In genomic region chr11:18768472-18768901, GRCh38 we compare ENCODE assay signal across 10 cellular contexts. TPM values are rescaled to one million over a fixed set of nuclear protein-coding genes. Genes with fewer than 3 reads are reported as not detected.
DNase-seq lines count a peak whose midpoint lies in the region; ATAC-seq and TF ChIP-seq lines count a peak whose summit lies in the region.
"Had no signal": no experiment of that assay in that cellular context is flagged by ENCODE, and none has a peak within 500 bp of the region (broad histone marks: within the 10 kb centered on the region; RNA-seq: fewer than 3 reads in every experiment).

No MANE protein-coding gene starts in this region.

- no peak overlapping the region for H3K4me2 ChIP-seq in IMR-90 (ENCODE audit: low read depth, low read length)

- no peaks in the 10 kb centered on the region for H3K9me3 ChIP-seq in IMR-90 (ENCODE audit: control insufficient read depth, insufficient read depth, low read length)
- H3K9me3 ChIP-seq: SJSA1 had no signal

- H3K9ac ChIP-seq in IMR-90 (ENCODE audit: low read depth, low read length): no peak overlapping the region

- no peak overlapping the region for H2BK120ac ChIP-seq in IMR-90 (ENCODE audit: low read depth, low read length)

- H3K79me1 ChIP-seq in IMR-90 (ENCODE audit: low read depth in 1 of 2, low read length in 2 of 2): no peaks in the 10 kb centered on the region

- DNase-seq in NCI-H2029 (lab: John Stamatoyannopoulos, UW) (peak; percentile 17), NCI-H2029 treated with DMSO at 0.1 percent for 48 hours (lab: John Stamatoyannopoulos, UW) (no peak), IMR-90 (no peak), myocyte (ENCODE audit: low read depth) (peak; percentile 20), SW480 (ENCODE audit: low spot score) (no peak), nucleus accumbens (lab: John Stamatoyannopoulos, UW) (no peak), medulla oblongata (ENCODE audit: extremely low spot score) (no peak)

- H3K14ac ChIP-seq in IMR-90 (replicated peaks; ENCODE audit: low read depth, low read length): no peak overlapping the region

- no peaks in the 10 kb centered on the region for H4K20me1 ChIP-seq in IMR-90 (ENCODE audit: insufficient read depth, low read length)

- ATAC-seq in GM21786 (IDR thresholded peaks at IDR 0.05; ENCODE audit: unreplicated experiment) (peak; percentile 82), IMR-90 (ENCODE audit: low read depth) (no peak)
- ATAC-seq: HCT116 had no signal

- H3K9me1 ChIP-seq in IMR-90 (ENCODE audit: insufficient read depth, low read length): no peaks in the 10 kb centered on the region

- H3K4me1 ChIP-seq in IMR-90 (ENCODE audit: control insufficient read depth, insufficient read depth, low read length): no peaks in the 10 kb centered on the region; the same call in 1 of the 2 replicates

- TF ChIP-seq CTCF in IMR-90 (conservative IDR thresholded peaks at IDR 0.05; ENCODE audit: low read depth, low read length): no peak

- TF ChIP-seq POLR2A in IMR-90 (IDR thresholded peaks at IDR 0.05; ENCODE audit: low read depth, low read length): no peak

- dilution Hi-C loops in IMR-90 (cut with HindIII; ENCODE audit: low sequenced_read_pairs, unreplicated experiment): no loop called here

- no peak overlapping the region for H4K91ac ChIP-seq in IMR-90 (ENCODE audit: insufficient read depth, low read depth, low read length)

- no peak overlapping the region for H2BK15ac ChIP-seq in IMR-90 (ENCODE audit: low read depth, low read length)

- no peak overlapping the region for H2AK5ac ChIP-seq in IMR-90 (ENCODE audit: low read depth, low read length)

- H3K27ac ChIP-seq in IMR-90 (ENCODE audit: insufficient read depth, low read length): no peak overlapping the region
- H3K27ac ChIP-seq: SJSA1 had no signal

- H3K36me3 ChIP-seq in IMR-90 (ENCODE audit: control insufficient read depth, insufficient read depth, low read length): no peaks in the 10 kb centered on the region
- H3K36me3 ChIP-seq: SJSA1 had no signal

- no peak overlapping the region for H3K56ac ChIP-seq in IMR-90 (ENCODE audit: extremely low read depth, insufficient read depth, low read length)

- H3K18ac ChIP-seq in IMR-90 (ENCODE audit: low read depth, low read length): no peak overlapping the region

- POLR2A ChIA-PET in IMR-90 (lab: Charles Lee; ENCODE audit: unreplicated experiment): no interaction called here

- H4K8ac ChIP-seq in IMR-90 (ENCODE audit: low read depth in 2 of 2, low read length in 2 of 2): no peak overlapping the region

- no peak overlapping the region for H4K5ac ChIP-seq in IMR-90 (ENCODE audit: low read depth, low read length)

- peak overlapping the region; percentile 26 for H2AFZ ChIP-seq in IMR-90 (replicated peaks; ENCODE audit: low read length, poor library complexity)

- no peak overlapping the region for H3K4me3 ChIP-seq in IMR-90 (ENCODE audit: insufficient read depth, low read depth, low read length)
- H3K4me3 ChIP-seq: SJSA1 had no signal

- WGBS in IMR-90 (ENCODE audit: extremely low coverage in 2 of 2, insufficient read length in 1 of 2), 2 experiments: no CpG with 5 or more reads among the region's 4 CpGs

- H3K23ac ChIP-seq in IMR-90 (ENCODE audit: low read depth, low read length): no peak overlapping the region

- in situ Hi-C loops in IMR-90 (cut with MboI; ENCODE audit: low sequenced_read_pairs): no loop called here

- intact Hi-C loops in IMR-90 (cut with micrococcal nuclease): loop anchor here (10.0 kb wide), 1 partner anchor 224 kb away; no protein-coding TSS in a partner anchor

- no peak overlapping the region for H2BK20ac ChIP-seq in IMR-90 (ENCODE audit: low read depth, low read length)

- no TSS peak for BruUV-seq in IMR-90 (replicated peaks; lab: Mats Ljungman, UMichigan)

- no peak for TF ChIP-seq RAD21 in IMR-90 (IDR thresholded peaks at IDR 0.05; ENCODE audit: low read length)

- no peak overlapping the region for H3K4ac ChIP-seq in IMR-90 (ENCODE audit: low read depth, low read length)

- H3K27me3 ChIP-seq in IMR-90 (ENCODE audit: control insufficient read depth, insufficient read depth, low read length): peaks cover 28% of the 10 kb centered on the region
- H3K27me3 ChIP-seq: SJSA1 had no signal

- no peak overlapping the region for H2AK9ac ChIP-seq in IMR-90 (replicated peaks; ENCODE audit: low read depth, low read length, poor library complexity)

- no peak overlapping the region for H2BK5ac ChIP-seq in IMR-90 (ENCODE audit: low read depth, low read length, poor library complexity, severe bottlenecking)

- CTCF ChIA-PET in IMR-90 (lab: Yijun Ruan, JAX): no interaction called here

TF ChIP-seq in IMR-90, 13 proteins besides CTCF, POLR2A, EP300 and RAD21:
- TF ChIP-seq MAZ (IDR thresholded peaks at IDR 0.05; ENCODE audit: borderline replicate concordance, low read depth, low read length): no peak

RNA-seq across cellular contexts. Expression of gene PTPN5, which starts 23.1 kb away (rescaled TPM):
- not detected in 2 replicates for total RNA-seq in IMR-90 (2012; rRNA removed)
- polyA plus RNA-seq in IMR-90 (2012; rRNA removed): not detected in 2 replicates
- polyA plus RNA-seq in IMR-90 (2012; cell fraction: cytosol; rRNA removed): not detected in 2 replicates
- not detected in 2 replicates for polyA plus RNA-seq in IMR-90 (2012; cell fraction: nucleus; rRNA removed; ENCODE audit: low replicate concordance)
- total RNA-seq in myocyte: not detected in 2 replicates
- 0.19 TPM for polyA plus RNA-seq in myocyte (2012)
- total RNA-seq: SJSA1 had no signal

RNA-seq across cellular contexts. Expression of gene IGSF22, which starts 42.5 kb away (rescaled TPM):
- total RNA-seq in IMR-90 (2012; rRNA removed) (not detected in 2 replicates), myocyte (23.5 and 34.5 TPM in 2 replicates)
- not detected in 2 replicates for polyA plus RNA-seq in IMR-90 (2012; rRNA removed)
- not detected in 2 replicates for polyA plus RNA-seq in IMR-90 (2012; cell fraction: cytosol; rRNA removed)
- polyA plus RNA-seq in IMR-90 (2012; cell fraction: nucleus; rRNA removed; ENCODE audit: low replicate concordance): not detected in 2 replicates
- 1.6 TPM for polyA plus RNA-seq in myocyte (2012)
- total RNA-seq: SJSA1 had no signal

Comparison
In these comparisons a context has a peak if more than half of its experiments do, and no peak if none do; other contexts are left out.
1. DNase-seq: peak in NCI-H2029 (single experiment) and myocyte (single experiment); none in NCI-H2029 treated with DMSO at 0.1 percent for 48 hours (single experiment), IMR-90 (single experiment), SW480 (single experiment), nucleus accumbens (0 of 56) and medulla oblongata (single experiment).
2. RNA of gene IGSF22, which starts 42.5 kb away (total RNA-seq): 23.5 to 34.5 TPM in myocyte; not detected in IMR-90; every median in the first group is over 10 times any median in the second.